In the genomic region with DNA sequence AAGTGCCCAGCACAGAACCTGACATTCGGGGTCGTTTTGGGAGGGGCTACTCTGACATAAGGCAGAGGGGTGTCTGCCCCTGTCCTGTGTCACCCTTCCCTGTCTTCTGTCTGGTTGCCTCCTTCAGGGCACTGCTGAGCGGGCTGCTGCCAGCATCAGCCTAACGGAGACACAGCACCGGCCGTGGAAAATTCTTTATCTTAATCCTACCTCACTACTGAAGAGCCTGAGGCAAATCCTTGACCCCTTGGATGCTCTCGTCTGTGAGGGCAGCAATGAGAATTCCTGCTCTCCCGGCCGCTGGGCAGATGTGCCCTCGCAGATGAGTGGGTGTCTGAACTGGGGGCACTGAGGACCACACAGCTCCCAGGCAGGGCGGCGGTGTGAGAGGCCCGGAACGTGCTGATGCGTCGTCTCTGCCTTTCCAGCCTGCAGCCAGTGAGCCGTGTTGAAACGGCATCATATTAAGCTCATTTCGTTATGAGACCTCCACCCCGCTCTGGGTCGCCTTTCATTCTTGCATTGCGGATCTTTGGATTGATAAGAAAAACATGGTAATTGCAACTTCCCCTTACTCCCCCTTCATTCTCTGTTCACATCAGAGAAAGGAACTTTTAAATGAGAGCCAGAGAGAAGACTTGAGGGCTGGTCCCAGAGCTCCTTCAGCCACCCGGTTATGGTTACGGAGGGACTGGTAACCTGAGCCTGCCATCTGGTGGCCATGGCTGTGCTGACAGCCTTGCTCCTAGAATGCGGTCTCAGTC, we compare ENCODE assay signal across 8 cellular contexts.
DNase-seq lines count a peak whose midpoint lies in the region; ATAC-seq and TF ChIP-seq lines count a peak whose summit lies in the region.

No MANE protein-coding gene starts in this region.

- TF ChIP-seq POLR2A in gastroesophageal sphincter (IDR thresholded peaks at IDR 0.05): no peak
- TF ChIP-seq POLR2A in thyroid gland (IDR thresholded peaks at IDR 0.05): no peak

- H3K36me3 Mint-ChIP-seq in IgD-negative memory B cell (no peaks in the 10 kb centered on the region), osteocyte (ENCODE audit: unreplicated experiment) (no peaks in the 10 kb centered on the region)

- in situ Hi-C loops in Panc1 (cut with HindIII; ENCODE audit: low pct_unique_long_range_greater_than_20kb, low sequenced_read_pairs): no loop called here

- H3K9me3 Mint-ChIP-seq in IgD-negative memory B cell: no peaks in the 10 kb centered on the region
- no peaks in the 10 kb centered on the region for H3K9me3 Mint-ChIP-seq in osteocyte (ENCODE audit: unreplicated experiment)

- H3K27me3 Mint-ChIP-seq in IgD-negative memory B cell (peaks cover 23% of the 10 kb centered on the region), osteocyte (ENCODE audit: unreplicated experiment) (peaks cover 56% of the 10 kb centered on the region)

- peaks cover 15% of the 10 kb centered on the region; the same call in 1 of the 2 replicates for H3K4me1 ChIP-seq in Panc1 (ENCODE audit: control insufficient read depth, insufficient read depth, low read length)
- H3K4me1 ChIP-seq in gastroesophageal sphincter: peaks cover 0 to 19% (median 15%) of the 10 kb centered on the region in 3 donors
- peaks cover 5 to 7% of the 10 kb centered on the region in 2 donors for H3K4me1 ChIP-seq in thyroid gland

- H3K27me3 ChIP-seq in Panc1 (ENCODE audit: control insufficient read depth, insufficient read depth, low read length) (peaks cover 8% of the 10 kb centered on the region), gastroesophageal sphincter (peaks cover 60% of the 10 kb centered on the region), thyroid gland (peaks cover 8% of the 10 kb centered on the region)

- no TSS peak for BruUV-seq in Panc1 (replicated peaks; lab: Mats Ljungman, UMichigan)

- CTCF ChIA-PET in Panc1 (lab: Charles Lee): interaction anchor here (0.5 to 4.3 kb wide), 25 partner anchors 8 to 1669 kb away, joined by 3 to 58 read pairs (median 4); a partner anchor contains a TSS

- no peak for TF ChIP-seq EP300 in gastroesophageal sphincter (IDR thresholded peaks at IDR 0.05)

- ATAC-seq in GM21723 (IDR thresholded peaks at IDR 0.05; ENCODE audit: unreplicated experiment) (peak; percentile 86), Panc1 (peak; percentile 92), gastroesophageal sphincter (peak; percentile 92)

- H3K9me3 ChIP-seq in Panc1 (ENCODE audit: control insufficient read depth, insufficient read depth, low read depth, low read length) (no peaks in the 10 kb centered on the region), gastroesophageal sphincter (no peaks in the 10 kb centered on the region), thyroid gland (no peaks in the 10 kb centered on the region)

- intact Hi-C loops in Panc1 (cut with micrococcal nuclease; ENCODE audit: unreplicated experiment) (loop anchor here (1.0 to 5.0 kb wide), 3 partner anchors 199 to 339 kb away; no protein-coding TSS in a partner anchor), thyroid gland (cut with DNase I) (loop anchor here (10.0 kb wide), 1 partner anchor 201 kb away; no protein-coding TSS in a partner anchor)

- no peaks in the 10 kb centered on the region for H3K36me3 ChIP-seq in Panc1 (ENCODE audit: control insufficient read depth, insufficient read depth, low read length)
- no peaks in the 10 kb centered on the region for H3K36me3 ChIP-seq in gastroesophageal sphincter
- H3K36me3 ChIP-seq in thyroid gland: no peaks in the 10 kb centered on the region

- DNase-seq in DMS79 treated with DMSO at 0.1 percent for 48 hours (lab: John Stamatoyannopoulos, UW) (peak; percentile 89), Panc1 (ENCODE audit: low read depth, low spot score) (peak; percentile 63), osteocyte (ENCODE audit: extremely low spot score, unreplicated experiment) (no peak), thyroid gland (peak; percentile 78)
- DNase-seq in activated effector memory CD4-positive, alpha-beta T cell treated with anti-CD3 and anti-CD28 coated beads, Interleukin-2, amount 50 U/mL, for 16 hours: peak; percentile 86

- H3K27ac Mint-ChIP-seq in IgD-negative memory B cell: peak overlapping the region in 1 of 3 donors; percentile 77
- H3K27ac Mint-ChIP-seq in osteocyte (ENCODE audit: unreplicated experiment): no peak overlapping the region

- POLR2A ChIA-PET in Panc1 (lab: Charles Lee): no interaction called here

- H3K27ac ChIP-seq in Panc1 (ENCODE audit: low read length) (no peak overlapping the region), gastroesophageal sphincter (no peak overlapping the region), thyroid gland (no peak overlapping the region)

- H3K4me3 Mint-ChIP-seq in IgD-negative memory B cell (peak overlapping the region in 3 of 4 donors; percentile 58 to 72 (median 60)), osteocyte (ENCODE audit: unreplicated experiment) (peak overlapping the region; percentile 65)

- WGBS in gastroesophageal sphincter (ENCODE audit: low coverage in 1 of 2), 2 donors: 2 to 7% methylated on average over 9 to 20 of the region's 25 CpGs
- WGBS in thyroid gland, 2 donors: 5 to 6% methylated on average over 23 to 25 of the region's 25 CpGs

- TF ChIP-seq CTCF in Panc1 (IDR thresholded peaks at IDR 0.05) (peak; percentile 92), gastroesophageal sphincter (IDR thresholded peaks at IDR 0.05) (peak in 3 of 4 experiments; percentile 72 to 88 (median 86)), osteocyte (IDR thresholded peaks at IDR 0.05) (peak; percentile 92), thyroid gland (IDR thresholded peaks at IDR 0.05) (peak; percentile 70 to 89 (median 78))

- H3K4me3 ChIP-seq in Panc1 (ENCODE audit: low read depth in 2 of 2, low read length in 2 of 2) (no peak overlapping the region), gastroesophageal sphincter (peak overlapping the region in 1 of 2 donors; percentile 27), thyroid gland (replicated peaks in 1 of 3) (no peak overlapping the region)

- H3K4me1 Mint-ChIP-seq in IgD-negative memory B cell (peaks cover 3 to 9% (median 9%) of the 10 kb centered on the region in 3 donors), osteocyte (ENCODE audit: unreplicated experiment) (peaks cover 9% of the 10 kb centered on the region)
